In the genomic region with DNA sequence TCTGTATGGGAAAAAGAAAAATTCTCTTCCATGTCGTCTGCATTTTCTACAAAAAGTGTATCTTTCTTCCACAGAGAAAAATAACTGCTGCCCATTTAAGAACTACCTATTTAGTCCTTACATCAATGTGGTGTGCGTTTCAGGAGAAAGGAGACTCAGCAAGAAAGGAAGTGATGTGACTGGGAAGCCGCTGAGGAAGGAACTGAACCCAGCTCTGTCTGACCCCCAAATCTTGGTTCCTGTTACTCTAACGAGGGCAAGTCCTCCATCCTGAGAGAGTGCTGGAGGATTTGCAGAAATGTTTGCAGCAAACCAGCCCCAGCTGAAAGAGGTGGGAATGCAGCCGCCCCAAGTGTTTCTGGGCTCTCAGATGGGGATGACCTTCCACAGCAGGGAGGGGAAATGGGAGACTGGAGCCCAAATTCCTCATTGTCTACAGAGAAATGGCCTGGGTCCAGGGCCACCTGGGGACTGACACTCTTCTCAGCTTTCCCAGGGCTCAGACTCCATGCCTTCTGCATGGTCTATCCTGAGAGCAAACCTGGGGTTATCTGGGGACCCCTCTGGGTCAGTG, we compare ENCODE assay signal across 1 cellular context.
TF ChIP-seq lines count a peak whose summit lies in the region.

No MANE protein-coding gene starts in this region.

TF ChIP-seq in H1, 55 proteins besides CTCF, POLR2A, EP300 and RAD21:
- TF ChIP-seq TCF12 (IDR thresholded peaks at IDR 0.05; ENCODE audit: low read depth, low read length) (no peak), TEAD4 (IDR thresholded peaks at IDR 0.05; ENCODE audit: low read depth, low read length) (0 out of 2 replicates have a peak, but pooled peaks have one; percentile 15), CTBP2 (IDR thresholded peaks at IDR 0.05; ENCODE audit: borderline replicate concordance, insufficient read depth, insufficient read length, low read length) (no peak)
